ENCODE assay signal across 8 cellular contexts in genomic region chr15:69265347-69265955, GRCh38. TPM values are rescaled to one million over a fixed set of nuclear protein-coding genes. Genes with fewer than 3 reads are reported as not detected.
DNase-seq lines count a peak whose midpoint lies in the region; ATAC-seq and TF ChIP-seq lines count a peak whose summit lies in the region.

No MANE protein-coding gene starts in this region.

- no peaks in the 10 kb centered on the region for H3K4me1 Mint-ChIP-seq in stimulated activated memory B cell treated with anti-CD40 and anti-IgM and Interleukin-4, amounts not matched to agents 10 μg/mL and 1 μg/mL and 100 μg/mL, for 72 hours

- 29 to 33% methylated on average over 5 of the region's 5 CpGs for WGBS in lower leg skin, 2 donors

- intact Hi-C loops in lower leg skin (cut with DNase I; ENCODE audit: low total_unique reads) = loop anchor here (2.0 kb wide), 1 partner anchor 207 kb away; no protein-coding TSS in a partner anchor

- H3K27ac ChIP-seq in KMS-11 = no peak overlapping the region

- no peaks in the 10 kb centered on the region for H3K27me3 ChIP-seq in KMS-11 (ENCODE audit: insufficient read depth, low read depth)

- DNase-seq in Caki2 (ENCODE audit: low read depth) = peak; percentile 29
- DNase-seq in astrocyte of the spinal cord (ENCODE audit: low read depth, low spot score) = peak; percentile 36
- DNase-seq in lung microvascular endothelial cell (ENCODE audit: low read depth in 2 of 2) = peak; percentile 54 to 61
- no peak for DNase-seq in lower leg skin (ENCODE audit: low spot score in 2 of 2)

- ATAC-seq in HG02642 (IDR thresholded peaks at IDR 0.05; ENCODE audit: poor library complexity, unreplicated experiment) (no peak), GM19324 (IDR thresholded peaks at IDR 0.05; ENCODE audit: low FRiP score, unreplicated experiment) (no peak)
- no peak for ATAC-seq in stimulated activated memory B cell treated with anti-CD40 and anti-IgM and Interleukin-4, amounts not matched to agents 10 μg/mL and 1 μg/mL and 100 μg/mL, for 72 hours

- no peaks in the 10 kb centered on the region for H4K20me1 ChIP-seq in KMS-11 (ENCODE audit: insufficient read depth)

- TF ChIP-seq POLR2A in lower leg skin (IDR thresholded peaks at IDR 0.05) = no peak

- no peak overlapping the region for H2AFZ ChIP-seq in KMS-11 (ENCODE audit: low read depth)

- no peaks in the 10 kb centered on the region for H3K9me3 Mint-ChIP-seq in stimulated activated memory B cell treated with anti-CD40 and anti-IgM and Interleukin-4, amounts not matched to agents 10 μg/mL and 1 μg/mL and 100 μg/mL, for 72 hours

- H3K4me3 ChIP-seq in KMS-11 (IDR thresholded peaks at IDR 0.05; ENCODE audit: insufficient read depth, low read depth, low read length) (no peak overlapping the region), astrocyte of the spinal cord (ENCODE audit: low read depth, low read length) (no peak overlapping the region), lower leg skin (ENCODE audit: low read depth, poor library complexity, severe bottlenecking) (no peak overlapping the region)

- no peak overlapping the region for H3K4me3 Mint-ChIP-seq in stimulated activated memory B cell treated with anti-CD40 and anti-IgM and Interleukin-4, amounts not matched to agents 10 μg/mL and 1 μg/mL and 100 μg/mL, for 72 hours

- no peak overlapping the region for H3K27ac Mint-ChIP-seq in stimulated activated memory B cell treated with anti-CD40 and anti-IgM and Interleukin-4, amounts not matched to agents 10 μg/mL and 1 μg/mL and 100 μg/mL, for 72 hours

- H3K79me2 ChIP-seq in KMS-11 (ENCODE audit: insufficient read depth, low read depth) = no peaks in the 10 kb centered on the region

- H3K9ac ChIP-seq in KMS-11 = no peak overlapping the region

- peak; percentile 70 for TF ChIP-seq CTCF in KMS-11 (conservative IDR thresholded peaks at IDR 0.05; ENCODE audit: low read depth, low read length)
- TF ChIP-seq CTCF in astrocyte of the spinal cord (IDR thresholded peaks at IDR 0.05; ENCODE audit: low read depth, low read length) = peak; percentile 54
- peak in 1 of 3 donors; percentile 13 for TF ChIP-seq CTCF in lower leg skin (IDR thresholded peaks at IDR 0.05)

- in situ Hi-C loops in Caki2 (cut with HindIII; ENCODE audit: low pct_unique_long_range_greater_than_20kb, low sequenced_read_pairs) = no loop called here
- in situ Hi-C loops in astrocyte of the spinal cord (cut with HindIII; ENCODE audit: low sequenced_read_pairs) = no loop called here

- H3K4me2 ChIP-seq in KMS-11 = no peak overlapping the region

- peaks cover 8% of the 10 kb centered on the region for H3K4me1 ChIP-seq in KMS-11 (ENCODE audit: low read depth, poor library complexity, severe bottlenecking)

- H3K36me3 ChIP-seq in KMS-11 (ENCODE audit: insufficient read depth) = no peaks in the 10 kb centered on the region

- no peaks in the 10 kb centered on the region for H3K27me3 Mint-ChIP-seq in stimulated activated memory B cell treated with anti-CD40 and anti-IgM and Interleukin-4, amounts not matched to agents 10 μg/mL and 1 μg/mL and 100 μg/mL, for 72 hours

- no peaks in the 10 kb centered on the region for H3K36me3 Mint-ChIP-seq in stimulated activated memory B cell treated with anti-CD40 and anti-IgM and Interleukin-4, amounts not matched to agents 10 μg/mL and 1 μg/mL and 100 μg/mL, for 72 hours

RNA-seq across cellular contexts. Expression of gene PAQR5, which starts 33.3 kb away (rescaled TPM):
- 48.3 and 50.0 TPM in 2 replicates for total RNA-seq in Caki2 (2014; rRNA removed; shearing (Covaris generic); ENCODE audit: low replicate concordance)
- total RNA-seq in lung microvascular endothelial cell = not detected in 2 replicates
- total RNA-seq in lower leg skin = 10 to 100 TPM in 1 of 4 donors, 1 to 10 TPM in 3; 4.2 to 16.4 (median 6.8) TPM

Comparison
In these comparisons a context has a peak if more than half of its experiments do, and no peak if none do; other contexts are left out.
1. DNase-seq: peak in Caki2 (single experiment), astrocyte of the spinal cord (single experiment) and lung microvascular endothelial cell (2 of 2); none in lower leg skin (0 of 2).